36 cellular contexts compared by ENCODE assay signal in the genomic region with DNA sequence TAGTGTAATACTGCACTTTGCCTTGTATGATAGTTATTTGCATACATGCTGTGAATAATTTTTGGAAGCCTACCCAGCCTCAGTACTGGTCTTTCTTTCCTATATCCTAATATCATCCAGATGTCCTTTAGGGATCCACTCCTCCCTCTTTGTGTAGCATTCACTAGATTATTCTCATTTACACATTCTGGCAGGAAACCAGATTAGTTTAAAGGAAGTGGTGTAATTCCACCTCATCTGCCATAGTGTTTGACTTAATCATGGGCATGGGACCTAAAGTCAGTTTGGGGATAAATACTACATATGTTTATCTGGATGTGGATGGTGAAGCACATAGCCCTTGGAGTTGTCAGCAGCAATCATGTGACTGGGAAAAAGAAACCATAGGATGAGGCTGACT.
"Had no signal": no experiment of that assay in that cellular context is flagged by ENCODE, and none has a peak within 500 bp of the region (broad histone marks: within the 10 kb centered on the region; RNA-seq: fewer than 3 reads in every experiment).

No MANE protein-coding gene starts in this region.

- ATAC-seq: activated CD4-positive, alpha-beta T cell treated with anti-CD3 and anti-CD28 coated beads for 36 hours; activated CD4-positive, CD25-positive, alpha-beta regulatory T cell treated with anti-CD3 and anti-CD28 coated beads, Interleukin-2, amount 50 U/mL, for 24 hours; activated CD8-positive, alpha-beta memory T cell treated with anti-CD3 and anti-CD28 coated beads, Interleukin-2, amount 10 ng/mL, durations not matched to agents 7 days and 5 days; activated CD8-positive, alpha-beta T cell treated with anti-CD3 and anti-CD28 coated beads, Interleukin-2, amount 10 ng/mL, durations not matched to agents 7 days and 5 days; activated naive CD8-positive, alpha-beta T cell treated with anti-CD3 and anti-CD28 coated beads, Interleukin-2, amount 50 U/mL, for 24 hours; body of pancreas; effector memory CD8-positive, alpha-beta T cell; foreskin keratinocyte; gastrocnemius medialis; heart left ventricle had no signal

- H3K27me3 Mint-ChIP-seq: activated B cell treated with CpG ODN at 0.5 μM for 24 hours; activated CD4-positive, alpha-beta memory T cell treated with anti-CD3 and anti-CD28 coated beads for 36 hours; activated CD4-positive, alpha-beta T cell treated with anti-CD3 and anti-CD28 coated beads for 36 hours; activated CD4-positive, alpha-beta T cell treated with anti-CD3 and anti-CD28 coated beads, Interleukin-2, amount 10 ng/mL, durations not matched to agents 24 days and 14 days; activated CD8-positive, alpha-beta memory T cell treated with anti-CD3 and anti-CD28 coated beads, Interleukin-2, amount 10 ng/mL, durations not matched to agents 7 days and 5 days; activated naive CD4-positive, alpha-beta T cell treated with anti-CD3 and anti-CD28 coated beads, Interleukin-2, amount 50 U/mL, for 24 hours; activated naive CD8-positive, alpha-beta T cell treated with anti-CD3 and anti-CD28 coated beads for 36 hours; activated naive CD8-positive, alpha-beta T cell treated with anti-CD3 and anti-CD28 coated beads, Interleukin-2, amount 50 U/mL, for 24 hours; central memory CD8-positive, alpha-beta T cell; effector memory CD8-positive, alpha-beta T cell had no signal

- H3K9me3 Mint-ChIP-seq: activated B cell treated with CpG ODN at 0.5 μM for 24 hours; activated CD4-positive, alpha-beta memory T cell treated with anti-CD3 and anti-CD28 coated beads for 36 hours; activated CD4-positive, alpha-beta T cell treated with anti-CD3 and anti-CD28 coated beads, Interleukin-2, amount 10 ng/mL, durations not matched to agents 24 days and 14 days; activated naive CD8-positive, alpha-beta T cell treated with anti-CD3 and anti-CD28 coated beads for 36 hours; activated T-helper 1 cell treated with anti-CD3 and anti-CD28 coated beads, Interleukin-12 subunit alpha, Interleukin-12 subunit beta, Interleukin-2, Interleukin-4 antibody, amounts not matched to agents 30 ng/mL and 10 ng/mL and 1 ng/mL, durations not matched to agents 14 hours and 24 hours and 36 hours; activated T-helper 2 cell treated with anti-CD3 and anti-CD28 coated beads, Interferon-gamma antibody, Interleukin-2, Interleukin-4, amounts not matched to agents 10 μg/mL and 5 μg/mL and 100 μg/mL, durations not matched to agents 14 hours and 24 hours and 36 hours; central memory CD8-positive, alpha-beta T cell had no signal

- H3K4me1 ChIP-seq: gastrocnemius medialis, heart left ventricle had no signal

- H3K4me3 Mint-ChIP-seq: activated B cell treated with CpG ODN at 0.5 μM for 24 hours; activated CD4-positive, alpha-beta memory T cell treated with anti-CD3 and anti-CD28 coated beads for 36 hours; activated CD4-positive, alpha-beta T cell treated with anti-CD3 and anti-CD28 coated beads for 36 hours; activated CD4-positive, alpha-beta T cell treated with anti-CD3 and anti-CD28 coated beads, Interleukin-2, amount 10 ng/mL, durations not matched to agents 24 days and 14 days; activated CD8-positive, alpha-beta memory T cell treated with anti-CD3 and anti-CD28 coated beads, Interleukin-2, amount 10 ng/mL, durations not matched to agents 7 days and 5 days; activated CD8-positive, alpha-beta T cell treated with anti-CD3 and anti-CD28 coated beads, Interleukin-2, amount 10 ng/mL, durations not matched to agents 7 days and 5 days; activated naive CD4-positive, alpha-beta T cell treated with anti-CD3 and anti-CD28 coated beads for 36 hours; activated naive CD4-positive, alpha-beta T cell treated with anti-CD3 and anti-CD28 coated beads, Interleukin-2, amount 50 U/mL, for 24 hours; activated naive CD8-positive, alpha-beta T cell treated with anti-CD3 and anti-CD28 coated beads for 36 hours; activated naive CD8-positive, alpha-beta T cell treated with anti-CD3 and anti-CD28 coated beads, Interleukin-2, amount 50 U/mL, for 24 hours; activated T-helper 1 cell treated with anti-CD3 and anti-CD28 coated beads, Interleukin-12 subunit alpha, Interleukin-12 subunit beta, Interleukin-2, Interleukin-4 antibody, amounts not matched to agents 30 ng/mL and 10 ng/mL and 1 ng/mL, durations not matched to agents 14 hours and 24 hours and 36 hours; central memory CD8-positive, alpha-beta T cell; effector memory CD8-positive, alpha-beta T cell had no signal

- DNase-seq: activated B cell treated with CpG ODN at 0.5 μM for 24 hours; activated CD4-positive, alpha-beta memory T cell treated with anti-CD3 and anti-CD28 coated beads for 36 hours; activated CD4-positive, alpha-beta T cell treated with anti-CD3 and anti-CD28 coated beads for 36 hours; activated CD4-positive, alpha-beta T cell treated with anti-CD3 and anti-CD28 coated beads, Interleukin-2, amount 10 ng/mL, durations not matched to agents 24 days and 14 days; activated CD8-positive, alpha-beta memory T cell treated with anti-CD3 and anti-CD28 coated beads, Interleukin-2, amount 10 ng/mL, durations not matched to agents 7 days and 5 days; activated CD8-positive, alpha-beta memory T cell treated with anti-CD3 and anti-CD28 coated beads, Interleukin-2, amount 50 U/mL, for 4 hours; activated CD8-positive, alpha-beta T cell treated with anti-CD3 and anti-CD28 coated beads, Interleukin-2, amount 10 ng/mL, durations not matched to agents 7 days and 5 days; activated effector memory CD4-positive, alpha-beta T cell treated with anti-CD3 and anti-CD28 coated beads, Interleukin-2, amount 50 U/mL, for 16 hours; activated naive CD4-positive, alpha-beta T cell treated with anti-CD3 and anti-CD28 coated beads for 36 hours; activated naive CD8-positive, alpha-beta T cell treated with anti-CD3 and anti-CD28 coated beads for 36 hours; activated naive CD8-positive, alpha-beta T cell treated with anti-CD3 and anti-CD28 coated beads, Interleukin-2, amount 50 U/mL, for 24 hours; activated T-cell treated with anti-CD3 and anti-CD28 coated beads, Interleukin-2, amount 50 U/mL, for 1 hour; activated T-cell treated with anti-CD3 and anti-CD28 coated beads, Interleukin-2, amount 50 U/mL, for 48 hours; adrenal gland; amygdala; aorta; body of pancreas; cortex of kidney; dermis blood vessel endothelial cell; effector CD4-positive, alpha-beta T cell; effector memory CD8-positive, alpha-beta T cell; esophagus squamous epithelium; gastrocnemius medialis; glutamatergic neuron; heart left ventricle; T-helper 2 cell; WERI-Rb-1 had no signal

- H3K4me3 ChIP-seq: adrenal gland, body of pancreas, esophagus squamous epithelium, gastrocnemius medialis, heart left ventricle had no signal

- H3K27me3 ChIP-seq: adrenal gland, body of pancreas, esophagus squamous epithelium, foreskin keratinocyte, gastrocnemius medialis, heart left ventricle had no signal

- H3K27ac ChIP-seq: adrenal gland, body of pancreas, epithelial cell of prostate, esophagus squamous epithelium, foreskin keratinocyte, gastrocnemius medialis, heart left ventricle, WERI-Rb-1 had no signal

- H3K36me3 Mint-ChIP-seq: activated CD4-positive, alpha-beta memory T cell treated with anti-CD3 and anti-CD28 coated beads for 36 hours; activated CD8-positive, alpha-beta memory T cell treated with anti-CD3 and anti-CD28 coated beads, Interleukin-2, amount 10 ng/mL, durations not matched to agents 7 days and 5 days; activated naive CD4-positive, alpha-beta T cell treated with anti-CD3 and anti-CD28 coated beads, Interleukin-2, amount 50 U/mL, for 24 hours; activated naive CD8-positive, alpha-beta T cell treated with anti-CD3 and anti-CD28 coated beads for 36 hours had no signal

- H3K36me3 ChIP-seq: adrenal gland, esophagus squamous epithelium, gastrocnemius medialis, heart left ventricle, WERI-Rb-1 had no signal

- H3K4me1 Mint-ChIP-seq: activated B cell treated with CpG ODN at 0.5 μM for 24 hours; activated CD4-positive, alpha-beta T cell treated with anti-CD3 and anti-CD28 coated beads for 36 hours; activated CD4-positive, alpha-beta T cell treated with anti-CD3 and anti-CD28 coated beads, Interleukin-2, amount 10 ng/mL, durations not matched to agents 24 days and 14 days; activated CD8-positive, alpha-beta memory T cell treated with anti-CD3 and anti-CD28 coated beads, Interleukin-2, amount 10 ng/mL, durations not matched to agents 7 days and 5 days; activated naive CD4-positive, alpha-beta T cell treated with anti-CD3 and anti-CD28 coated beads, Interleukin-2, amount 50 U/mL, for 24 hours; activated naive CD8-positive, alpha-beta T cell treated with anti-CD3 and anti-CD28 coated beads for 36 hours; activated naive CD8-positive, alpha-beta T cell treated with anti-CD3 and anti-CD28 coated beads, Interleukin-2, amount 50 U/mL, for 24 hours; central memory CD8-positive, alpha-beta T cell had no signal

- H3K9me3 ChIP-seq: adrenal gland, body of pancreas, esophagus squamous epithelium, gastrocnemius medialis, heart left ventricle had no signal

- H3K27ac Mint-ChIP-seq: activated B cell treated with CpG ODN at 0.5 μM for 24 hours; activated CD4-positive, alpha-beta memory T cell treated with anti-CD3 and anti-CD28 coated beads for 36 hours; activated CD4-positive, alpha-beta T cell treated with anti-CD3 and anti-CD28 coated beads for 36 hours; activated CD4-positive, alpha-beta T cell treated with anti-CD3 and anti-CD28 coated beads, Interleukin-2, amount 10 ng/mL, durations not matched to agents 24 days and 14 days; activated CD8-positive, alpha-beta memory T cell treated with anti-CD3 and anti-CD28 coated beads, Interleukin-2, amount 10 ng/mL, durations not matched to agents 7 days and 5 days; activated CD8-positive, alpha-beta T cell treated with anti-CD3 and anti-CD28 coated beads, Interleukin-2, amount 10 ng/mL, durations not matched to agents 7 days and 5 days; activated naive CD4-positive, alpha-beta T cell treated with anti-CD3 and anti-CD28 coated beads for 36 hours; activated naive CD4-positive, alpha-beta T cell treated with anti-CD3 and anti-CD28 coated beads, Interleukin-2, amount 50 U/mL, for 24 hours; activated naive CD8-positive, alpha-beta T cell treated with anti-CD3 and anti-CD28 coated beads for 36 hours; activated naive CD8-positive, alpha-beta T cell treated with anti-CD3 and anti-CD28 coated beads, Interleukin-2, amount 50 U/mL, for 24 hours; activated T-helper 1 cell treated with anti-CD3 and anti-CD28 coated beads, Interleukin-12 subunit alpha, Interleukin-12 subunit beta, Interleukin-2, Interleukin-4 antibody, amounts not matched to agents 30 ng/mL and 10 ng/mL and 1 ng/mL, durations not matched to agents 14 hours and 24 hours and 36 hours; activated T-helper 2 cell treated with anti-CD3 and anti-CD28 coated beads, Interferon-gamma antibody, Interleukin-2, Interleukin-4, amounts not matched to agents 10 μg/mL and 5 μg/mL and 100 μg/mL, durations not matched to agents 14 hours and 24 hours and 36 hours; effector memory CD8-positive, alpha-beta T cell had no signal

- FAIRE-seq: colon, TTC549 had no signal
